ENCODE assay signal across 8 cellular contexts in genomic region chr12:26701604-26702215, GRCh38.
DNase-seq lines count a peak whose midpoint lies in the region; FAIRE-seq and TF ChIP-seq lines count a peak whose summit lies in the region.

No MANE protein-coding gene starts in this region.

- no peak overlapping the region for H3K4me3 ChIP-seq in WERI-Rb-1 (ENCODE audit: low read depth, low read length)

- DNase-seq in NCI-H510A treated with DMSO at 0.1 percent for 48 hours (lab: John Stamatoyannopoulos, UW), result peak; percentile 64
- no peak for DNase-seq in NCI-H510A (lab: John Stamatoyannopoulos, UW)
- peak; percentile 69 for DNase-seq in NCI-H1105 (lab: John Stamatoyannopoulos, UW)
- no peak for DNase-seq in WERI-Rb-1
- DNase-seq in islet precursor cell, result no peak
- DNase-seq in stimulated activated CD4-positive, alpha-beta T cell treated with anti-CD3 and anti-CD28 coated beads, Interleukin-1b, Interleukin-23, amount 100 ng/mL, for 48 hours, result no peak
- DNase-seq in mesenteric fat pad (ENCODE audit: low spot score), result no peak

- H3K27ac ChIP-seq in WERI-Rb-1, result no peak overlapping the region; the same call in 1 of the 2 replicates

- H3K27me3 ChIP-seq in WERI-Rb-1 (ENCODE audit: insufficient read depth, low read depth, severe bottlenecking), result no peaks in the 10 kb centered on the region

- H3K9me3 ChIP-seq in WERI-Rb-1 (ENCODE audit: severe bottlenecking), result no peaks in the 10 kb centered on the region

- H3K36me3 ChIP-seq in WERI-Rb-1, result no peaks in the 10 kb centered on the region

- FAIRE-seq in islet of Langerhans (lab: Jason Lieb, UNC), result peak; percentile 65

- TF ChIP-seq CTCF in WERI-Rb-1 (IDR thresholded peaks at IDR 0.05; ENCODE audit: low read depth, low read length), result 0 out of 2 replicates have a peak, but pooled peaks have one; percentile 5

Comparison
In these comparisons a context has a peak if more than half of its experiments do, and no peak if none do; other contexts are left out.
1. DNase-seq: peak in NCI-H510A treated with DMSO at 0.1 percent for 48 hours (single experiment) and NCI-H1105 (single experiment); none in NCI-H510A (single experiment), WERI-Rb-1 (single experiment), islet precursor cell (single experiment), stimulated activated CD4-positive, alpha-beta T cell treated with anti-CD3 and anti-CD28 coated beads, Interleukin-1b, Interleukin-23, amount 100 ng/mL, for 48 hours (single experiment) and mesenteric fat pad (single experiment).